27 cellular contexts compared by ENCODE assay signal in the genomic region with DNA sequence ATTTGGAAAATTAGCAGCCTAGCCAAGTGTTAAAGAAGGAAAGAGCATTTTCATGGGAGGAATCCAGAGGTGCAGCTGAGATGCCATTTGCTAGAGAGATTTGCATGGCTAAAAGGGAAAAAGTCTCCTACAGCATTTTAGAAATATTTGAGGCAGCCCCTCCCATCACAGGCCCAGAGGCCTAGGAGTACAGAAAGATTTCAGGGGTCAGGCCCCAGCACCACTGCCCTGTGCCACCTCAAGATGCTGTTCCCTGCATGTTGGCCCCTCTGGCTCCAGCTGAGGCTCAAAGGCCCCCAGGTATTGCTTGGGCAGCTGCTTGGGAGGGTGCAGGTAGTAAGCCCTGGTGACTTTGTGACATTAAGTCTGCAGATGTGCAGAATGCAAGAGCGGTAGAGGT. TPM values are rescaled to one million over a fixed set of nuclear protein-coding genes. Genes with fewer than 3 reads are reported as not detected.
A peak's percentile ranks its signal among the peaks of the same experiment; 100 is the strongest.
DNase-seq lines count a peak whose midpoint lies in the region; ATAC-seq, FAIRE-seq and TF ChIP-seq lines count a peak whose summit lies in the region.
"Had no signal": no experiment of that assay in that cellular context is flagged by ENCODE, and none has a peak within 500 bp of the region (broad histone marks: within the 10 kb centered on the region; RNA-seq: fewer than 3 reads in every experiment).

No MANE protein-coding gene starts in this region.

- no peaks in the 10 kb centered on the region for H3K9me1 ChIP-seq in K562 (ENCODE audit: control insufficient read depth, insufficient read depth, low read length)

- no peaks in the 10 kb centered on the region; the same call in 1 of the 2 replicates for H3K9me3 ChIP-seq in HEK293 (ENCODE audit: control insufficient read depth, insufficient read depth, low read depth, low read length)
- 0 out of 2 replicates have a peak, but pooled peaks cover 2% of the 10 kb centered on the region for H3K9me3 ChIP-seq in K562 (replicated peaks; ENCODE audit: control insufficient read depth, insufficient read depth, low read depth, low read length)
- no peaks in the 10 kb centered on the region for H3K9me3 ChIP-seq in A673 (ENCODE audit: low read depth, low read length, poor library complexity, severe bottlenecking)
- H3K9me3 ChIP-seq: BE2C had no signal

- FAIRE-seq in K562 (lab: Jason Lieb, UNC) (no peak), RCC 7860 (lab: Jason Lieb, UNC) (no peak)
- FAIRE-seq: A204.1, GM12878, GM12892, GM18507 had no signal

- no peaks in the 10 kb centered on the region for H3K79me2 ChIP-seq in K562 (ENCODE audit: control insufficient read depth, insufficient read depth, low read length)

- H3K4me1 ChIP-seq in HEK293 (ENCODE audit: control insufficient read depth, insufficient read depth, low read length) (no peaks in the 10 kb centered on the region), K562 (replicated peaks in 1 of 2; ENCODE audit: control insufficient read depth in 2 of 2, insufficient read depth in 2 of 2, low read length in 2 of 2) (no peaks in the 10 kb centered on the region), A673 (ENCODE audit: insufficient read depth, low read length, poor library complexity, severe bottlenecking) (peaks cover 6% of the 10 kb centered on the region)
- H3K4me1 ChIP-seq: BE2C, BLaER1 had no signal

- no peaks in the 10 kb centered on the region for H3K36me3 ChIP-seq in HEK293 (ENCODE audit: control insufficient read depth in 2 of 2, insufficient read depth in 1 of 2, low read length in 2 of 2)
- H3K36me3 ChIP-seq in K562 (ENCODE audit: control insufficient read depth, insufficient read depth, low read length) = no peaks in the 10 kb centered on the region
- H3K36me3 ChIP-seq in A673 (ENCODE audit: insufficient read depth, low read length, poor library complexity, severe bottlenecking) = no peaks in the 10 kb centered on the region
- H3K36me3 ChIP-seq: BE2C had no signal

- no peak for TF ChIP-seq POLR2A in K562 (conservative IDR thresholded peaks at IDR 0.05)

- in situ Hi-C loops in K562 (cut with MboI) = no loop called here

- H4K20me1 ChIP-seq in K562 (replicated peaks; ENCODE audit: control insufficient read depth, insufficient read depth, low read length) = no peaks in the 10 kb centered on the region
- H4K20me1 ChIP-seq: BLaER1 had no signal

- BruUV-seq in K562 (replicated peaks; lab: Mats Ljungman, UMichigan) = no TSS peak
- no TSS peak for BruUV-seq in A673 (replicated peaks; lab: Mats Ljungman, UMichigan)

- 0% methylated on average over 1 of the region's 1 CpG for WGBS in K562 (ENCODE audit: insufficient coverage, low coverage, missing lambda C conversion rate)

- H3K27ac ChIP-seq in HEK293 (ENCODE audit: extremely low read depth, low read depth, low read length) = no peak overlapping the region
- H3K27ac ChIP-seq in K562 (ENCODE audit: extremely low read depth, low read depth, low read length) = no peak overlapping the region
- H3K27ac ChIP-seq in A673 (ENCODE audit: low read depth, low read length, poor library complexity, severe bottlenecking) = no peak overlapping the region
- H3K27ac ChIP-seq: BLaER1 had no signal

- TF ChIP-seq CTCF in HEK293 (tag by site-specific recombination; IDR thresholded peaks at IDR 0.05) = no peak
- no peak for TF ChIP-seq CTCF in K562 (IDR thresholded peaks at IDR 0.05 in 2 of 3, conservative IDR thresholded peaks at IDR 0.05 in 1 of 3; ENCODE audit: insufficient read depth in 2 of 3, low read depth in 1 of 3, low read length in 3 of 3)
- no peak for TF ChIP-seq CTCF in A673 (conservative IDR thresholded peaks at IDR 0.05; ENCODE audit: low read depth, low read length)

- TF ChIP-seq RAD21 in K562 (CRISPR knock-in tag; conservative IDR thresholded peaks at IDR 0.05 in 1 of 2, IDR thresholded peaks at IDR 0.05 in 1 of 2) = no peak

- H3K27me3 ChIP-seq in K562 (ENCODE audit: control insufficient read depth in 2 of 2, insufficient read depth in 2 of 2, low read length in 2 of 2) (no peaks in the 10 kb centered on the region), A673 (replicated peaks; ENCODE audit: insufficient read depth, low read depth, low read length, poor library complexity) (no peaks in the 10 kb centered on the region)
- H3K27me3 ChIP-seq: BE2C, BLaER1 had no signal

- TF ChIP-seq EP300 in K562 (IDR thresholded peaks at IDR 0.05; ENCODE audit: low read length) = no peak

- H3K9ac ChIP-seq in K562 (ENCODE audit: insufficient read depth in 1 of 2, low read depth in 2 of 2, low read length in 2 of 2) = no peak overlapping the region
- H3K9ac ChIP-seq: BLaER1 had no signal

- H3K4me3 ChIP-seq in HEK293 (ENCODE audit: low read depth, low read length) (no peak overlapping the region), K562 (no peak overlapping the region), A673 (ENCODE audit: low read depth, low read length, poor library complexity, severe bottlenecking) (no peak overlapping the region)
- H3K4me3 ChIP-seq: BLaER1, GM12878 had no signal

- no peak overlapping the region for H2AFZ ChIP-seq in K562 (ENCODE audit: low read depth, low read length)

- CTCF ChIA-PET in HEK293 (lab: Yijun Ruan, JAX) = interaction anchor here (0.6 kb wide), 1 partner anchor 739 kb away, joined by 3 read pairs; no protein-coding TSS in a partner anchor
- CTCF ChIA-PET in K562 (lab: Yijun Ruan, JAX; ENCODE audit: low intra/inter-chr PET ratio) = no interaction called here
- CTCF ChIA-PET in A673 (lab: Charles Lee) = no interaction called here

- no peak for DNase-seq in K562 (ENCODE audit: extremely low read depth in 1 of 4, low spot score in 3 of 4)
- DNase-seq in cerebellum (ENCODE audit: low spot score) = no peak
- no peak for DNase-seq in A673 (ENCODE audit: low spot score)
- no peak for DNase-seq in RCC 7860 (ENCODE audit: low spot score)
- DNase-seq: 8988T; ACHN; BE2C; C1 segment of cervical spinal cord; CD4-positive, alpha-beta memory T cell; CD4-positive, CD25-positive, alpha-beta regulatory T cell; CD8-positive, alpha-beta memory T cell; COR-L47; DMS 273 treated with DMSO at 0.1 percent for 48 hours; DMS153; DMS53; DMS79; DND-41; EL; GDM1 had no signal

- POLR2A ChIA-PET in HEK293 (lab: Yijun Ruan, JAX) (no interaction called here), K562 (lab: Yijun Ruan, JAX) (no interaction called here), A673 (lab: Charles Lee; ENCODE audit: low non-redundant PET) (no interaction called here)

- no peak for ATAC-seq in K562
- ATAC-seq: GM12878 had no signal

- intact Hi-C loops in K562 (cut with micrococcal nuclease) (no loop called here), A673 (cut with micrococcal nuclease; ENCODE audit: unreplicated experiment) (no loop called here)

- H3K4me2 ChIP-seq in K562 (ENCODE audit: insufficient read depth, low read length) = no peak overlapping the region
- H3K4me2 ChIP-seq: BLaER1 had no signal

TF ChIP-seq in HEK293, 187 proteins besides CTCF, POLR2A, EP300 and RAD21 (continues in another document):
- no peak for TF ChIP-seq ZNF426 (tag by site-specific recombination; IDR thresholded peaks at IDR 0.05)
- no peak for TF ChIP-seq REPIN1 (tag by site-specific recombination; IDR thresholded peaks at IDR 0.05; ENCODE audit: low read depth)
- TF ChIP-seq ZNF510 (tag by site-specific recombination; IDR thresholded peaks at IDR 0.05; ENCODE audit: insufficient replicate concordance) = no peak
- peak; percentile 15 for TF ChIP-seq SETDB1 (IDR thresholded peaks at IDR 0.05; ENCODE audit: insufficient read length, low read length)
- peak; percentile 93 for TF ChIP-seq ZNF585B (tag by site-specific recombination; IDR thresholded peaks at IDR 0.05)
- no peak for TF ChIP-seq PRDM1 (tag by site-specific recombination; IDR thresholded peaks at IDR 0.05)
- TF ChIP-seq ZNF707 (tag by site-specific recombination; IDR thresholded peaks at IDR 0.05) = no peak
- TF ChIP-seq GLI4 (tag by site-specific recombination; IDR thresholded peaks at IDR 0.05) = no peak
- no peak for TF ChIP-seq GFI1B (tag by site-specific recombination; IDR thresholded peaks at IDR 0.05)
- no peak for TF ChIP-seq WT1 (tag by site-specific recombination; IDR thresholded peaks at IDR 0.05)

TF ChIP-seq in K562, 482 proteins besides CTCF, POLR2A, EP300 and RAD21 (continues in another document):
- no peak for TF ChIP-seq YY1 (IDR thresholded peaks at IDR 0.05; ENCODE audit: borderline replicate concordance in 1 of 3, control insufficient read depth in 1 of 3, extremely low read depth in 1 of 3, insufficient read depth in 3 of 3, insufficient read length in 1 of 3, insufficient replicate concordance in 2 of 3, low read depth in 1 of 3, low read length in 2 of 3)
- TF ChIP-seq ZFP36 (IDR thresholded peaks at IDR 0.05; ENCODE audit: low read depth, low read length, partially characterized antibody) = peak; percentile 49
- no peak for TF ChIP-seq DMBX1 (CRISPR knock-in tag; IDR thresholded peaks at IDR 0.05; ENCODE audit: borderline replicate concordance)
- no peak for TF ChIP-seq HDAC6 (IDR thresholded peaks at IDR 0.05; ENCODE audit: low read depth, low read length)
- TF ChIP-seq SREBF1 (IDR thresholded peaks at IDR 0.05; ENCODE audit: borderline replicate concordance, low read depth, low read length) = no peak

RNA-seq across cellular contexts. Expression of gene NPR3, which starts 26.9 kb away (rescaled TPM):
- 0.14 and 0.42 TPM in 2 replicates for total RNA-seq in K562 (2011; cell fraction: chromatin; rRNA removed; ENCODE audit: low replicate concordance)
- 0.13 TPM in 1 of 2 replicates, not detected in the other for total RNA-seq in K562 (2011; cell fraction: nucleolus; rRNA removed)
- total RNA-seq in K562 (2011; cell fraction: nucleoplasm; rRNA removed) = 0.15 TPM in 1 of 2 replicates, not detected in the other
- total RNA-seq in K562 (2014; rRNA removed) = 0.05 TPM in 1 of 2 replicates, not detected in the other
- 0.03 and 0.11 TPM in 2 replicates for total RNA-seq in K562 (2014; rRNA removed; fragmentation: Illumina TruSeq; extraction: Trizol)
- 0.04 TPM in 1 of 2 replicates, not detected in the other for total RNA-seq in K562 (2015; rRNA removed; fragmentation: Illumina TruSeq; extraction: Trizol)
- total RNA-seq in K562 (2021) = 0.04 TPM in 1 of 2 replicates, not detected in the other
- 0.03 and 0.05 TPM in 2 replicates for polyA plus RNA-seq in K562 (2011; rRNA removed)
- polyA plus RNA-seq in K562 (2011; cell fraction: cytosol; rRNA removed) = 0.01 TPM in 1 of 2 replicates, not detected in the other
- 0.07 and 0.10 TPM in 2 replicates for polyA plus RNA-seq in K562 (2011; cell fraction: nucleus; rRNA removed)
- 0.07 and 0.08 TPM in 2 replicates for polyA plus RNA-seq in K562 (2012)
- 0.03 TPM in 1 of 2 replicates, not detected in the other for polyA plus RNA-seq in K562 (2014; fragmentation: Illumina TruSeq; extraction: Trizol)
- not detected for polyA plus RNA-seq in K562 (2014; fragmentation: Nextera tagmentation; extraction: Ambion mirVana)
- polyA plus RNA-seq in K562 (2014; rRNA removed) = 0.01 TPM in 1 of 2 replicates, not detected in the other
- 0.03 and 0.04 TPM in 2 replicates for polyA minus RNA-seq in K562 (2011; rRNA and poly(A)+ RNA removed)
- polyA minus RNA-seq in K562 (2011; cell fraction: cytosol; rRNA and poly(A)+ RNA removed) = not detected in 2 replicates
- polyA minus RNA-seq in K562 (2011; cell fraction: nucleus; rRNA and poly(A)+ RNA removed) = 0.13 and 0.22 TPM in 2 replicates
- 3.6 TPM for total RNA-seq in cerebellum
- total RNA-seq in A673 (2021) = 5.3 and 6.0 TPM in 2 replicates
- total RNA-seq: CD8-positive, alpha-beta memory T cell; G401; GM12878 had no signal
- polyA plus RNA-seq: CD14-positive monocyte; CD4-positive, alpha-beta memory T cell; CD4-positive, CD25-positive, alpha-beta regulatory T cell; CD8-positive, alpha-beta memory T cell had no signal

Comparison
In these comparisons a context has a peak if more than half of its experiments do, and no peak if none do; other contexts are left out.
1. Of the 44 proteins assayed by ChIP-seq in both K562 and HEK293: peak only in K562: none; only in HEK293: SETDB1; in both: none; in neither: 43.